8 cellular contexts compared by ENCODE assay signal in genomic region chr1:155324717-155325595, GRCh38. TPM values are rescaled to one million over a fixed set of nuclear protein-coding genes. Genes with fewer than 3 reads are reported as not detected.
A peak's percentile ranks its signal among the peaks of the same experiment; 100 is the strongest.
DNase-seq lines count a peak whose midpoint lies in the region; ATAC-seq and TF ChIP-seq lines count a peak whose summit lies in the region.

No MANE protein-coding gene starts in this region.

- H3K4me3 Mint-ChIP-seq in activated T-cell treated with anti-CD3 and anti-CD28 coated beads, Interleukin-2, amount 50 U/mL, for 24 hours: peak overlapping the region; percentile 82
- H3K4me3 Mint-ChIP-seq in T-cell (peak overlapping the region; percentile 80 to 89 (median 85)), endothelial cell (ENCODE audit: unreplicated experiment) (peak overlapping the region; percentile 95)

- H3K9me3 Mint-ChIP-seq in activated T-cell treated with anti-CD3 and anti-CD28 coated beads, Interleukin-2, amount 50 U/mL, for 24 hours: no peaks in the 10 kb centered on the region
- H3K9me3 Mint-ChIP-seq in T-cell: no peaks in the 10 kb centered on the region
- H3K9me3 Mint-ChIP-seq in endothelial cell (ENCODE audit: unreplicated experiment): no peaks in the 10 kb centered on the region

- no peaks in the 10 kb centered on the region for H3K27me3 ChIP-seq in upper lobe of right lung

- peak overlapping the region; percentile 76 for H3K4me3 ChIP-seq in upper lobe of right lung

- CTCF ChIA-PET in T-cell (lab: Charles Lee): interaction anchor here (0.5 to 5.5 kb wide), 5 partner anchors 14 to 152 kb away, joined by 3 to 62 read pairs (median 4); partner anchors contain the start of gene KRTCAP2 (in 1 of the 2)

- H3K4me1 ChIP-seq in upper lobe of right lung: peaks cover 35% of the 10 kb centered on the region

- H3K27ac ChIP-seq in upper lobe of right lung: peak overlapping the region; percentile 92

- peaks cover 53% of the 10 kb centered on the region for H3K36me3 Mint-ChIP-seq in activated T-cell treated with anti-CD3 and anti-CD28 coated beads, Interleukin-2, amount 50 U/mL, for 24 hours (ENCODE audit: low read depth)
- H3K36me3 Mint-ChIP-seq in T-cell (no peaks in the 10 kb centered on the region), endothelial cell (ENCODE audit: low read depth, unreplicated experiment) (peaks cover 11% of the 10 kb centered on the region)

- H3K36me3 ChIP-seq in upper lobe of right lung: peaks cover 29% of the 10 kb centered on the region

- ATAC-seq in T-cell (replicated peaks in 1 of 4): no peak
- peak; percentile 6 for ATAC-seq in upper lobe of right lung
- ATAC-seq in GM18511 (IDR thresholded peaks at IDR 0.05; ENCODE audit: unreplicated experiment): no peak

- peaks cover 42% of the 10 kb centered on the region for H3K4me1 Mint-ChIP-seq in activated T-cell treated with anti-CD3 and anti-CD28 coated beads, Interleukin-2, amount 50 U/mL, for 24 hours (ENCODE audit: low read depth)
- H3K4me1 Mint-ChIP-seq in T-cell (peaks cover 30 to 32% (median 31%) of the 10 kb centered on the region in 3 donors), endothelial cell (ENCODE audit: unreplicated experiment) (peaks cover 26% of the 10 kb centered on the region)

- H3K27ac Mint-ChIP-seq in activated T-cell treated with anti-CD3 and anti-CD28 coated beads, Interleukin-2, amount 50 U/mL, for 24 hours: peak overlapping the region; percentile 91
- H3K27ac Mint-ChIP-seq in T-cell (peak overlapping the region; percentile 83 to 85), endothelial cell (ENCODE audit: unreplicated experiment) (no peak overlapping the region)

- H3K27me3 Mint-ChIP-seq in activated T-cell treated with anti-CD3 and anti-CD28 coated beads, Interleukin-2, amount 50 U/mL, for 24 hours: no peaks in the 10 kb centered on the region
- H3K27me3 Mint-ChIP-seq in T-cell (no peaks in the 10 kb centered on the region), endothelial cell (ENCODE audit: unreplicated experiment) (peaks cover 10% of the 10 kb centered on the region)

- no peak for DNase-seq in activated T-cell treated with anti-CD3 and anti-CD28 coated beads, Interleukin-2, amount 50 U/mL, for 24 hours
- no peak for DNase-seq in activated T-cell treated with anti-CD3 and anti-CD28 coated beads, Interleukin-2, amount 50 U/mL, for 1 hour
- DNase-seq in LoVo (ENCODE audit: low spot score) (peak; percentile 58), T-cell (no peak), endothelial cell (ENCODE audit: low spot score) (peak; percentile 63), midbrain (lab: John Stamatoyannopoulos, UW) (peak; percentile 39), upper lobe of right lung (peak; percentile 85)

- TF ChIP-seq CTCF in endothelial cell (IDR thresholded peaks at IDR 0.05; ENCODE audit: unreplicated experiment) (no peak), upper lobe of right lung (IDR thresholded peaks at IDR 0.05) (peak; percentile 49)

- H3K9me3 ChIP-seq in upper lobe of right lung: no peaks in the 10 kb centered on the region

- POLR2A ChIA-PET in T-cell (lab: Charles Lee): no interaction called here

- intact Hi-C loops in upper lobe of right lung (cut with DNase I): loop anchor here (10.0 kb wide), 1 partner anchor 70 kb away; the partner anchor contains the start of gene ENTREP3

RNA-seq across cellular contexts. Expression of gene RUSC1, which starts 4.3 kb away (rescaled TPM):
- total RNA-seq in T-cell (10 to 100 TPM; 14.4 to 25.2 (median 22.9) TPM), endothelial cell (ENCODE audit: unreplicated experiment) (67.1 TPM), upper lobe of right lung (27.0 TPM)

RNA-seq across cellular contexts. Expression of gene FDPS, which starts 16.3 kb away (rescaled TPM):
- total RNA-seq in T-cell (100 to 1,000 TPM in 1 of 5 donors, 10 to 100 TPM in 4; 66.7 to 100 (median 93.0) TPM), endothelial cell (ENCODE audit: unreplicated experiment) (540 TPM), upper lobe of right lung (225 TPM)

RNA-seq across cellular contexts. Expression of gene PKLR, which starts 23.7 kb away (rescaled TPM):
- under 1 TPM in 2 of 5 donors, not detected in 3; 0.23 TPM for total RNA-seq in T-cell
- not detected for total RNA-seq in endothelial cell (ENCODE audit: unreplicated experiment)
- not detected for total RNA-seq in upper lobe of right lung

RNA-seq across cellular contexts. Expression of gene HCN3, which starts 47.7 kb away (rescaled TPM):
- total RNA-seq in T-cell (1 to 10 TPM; 1.7 to 4.1 (median 4.0) TPM), endothelial cell (ENCODE audit: unreplicated experiment) (7.3 TPM), upper lobe of right lung (2.6 TPM)

RNA-seq across cellular contexts. Expression of gene CLK2, which starts 51.7 kb away (rescaled TPM):
- total RNA-seq in T-cell (100 to 1,000 TPM in 3 of 5 donors, 10 to 100 TPM in 2; 76.4 to 123 (median 110) TPM), endothelial cell (ENCODE audit: unreplicated experiment) (62.8 TPM), upper lobe of right lung (51.2 TPM)

Comparison
In these comparisons a context has a peak if more than half of its experiments do, and no peak if none do; other contexts are left out.
1. DNase-seq: peak in LoVo (single experiment), endothelial cell (single experiment), midbrain (single experiment) and upper lobe of right lung (single experiment); none in activated T-cell treated with anti-CD3 and anti-CD28 coated beads, Interleukin-2, amount 50 U/mL, for 24 hours (single experiment), activated T-cell treated with anti-CD3 and anti-CD28 coated beads, Interleukin-2, amount 50 U/mL, for 1 hour (single experiment) and T-cell (0 of 34).
2. Peak in every context shown above with its lines, with median percentiles within 50 percentile points of each other: H3K4me3 Mint-ChIP-seq.